In genomic region chr19:7897289-7897688, GRCh38 we compare ENCODE assay signal across 1 cellular context.
TF ChIP-seq lines count a peak whose summit lies in the region.

No MANE protein-coding gene starts in this region.

TF ChIP-seq in HepG2, 621 proteins besides CTCF, POLR2A, EP300 and RAD21 (continued from another document and continues in another):
- TF ChIP-seq ZNF800 (CRISPR knock-in tag; IDR thresholded peaks at IDR 0.05) (0 out of 2 replicates have a peak, but pooled peaks have one; percentile 36), ZNF292 (CRISPR knock-in tag; IDR thresholded peaks at IDR 0.05; ENCODE audit: borderline replicate concordance, low read depth) (no peak), ZNF230 (CRISPR knock-in tag; IDR thresholded peaks at IDR 0.05) (no peak), ZBTB38 (CRISPR knock-in tag; IDR thresholded peaks at IDR 0.05) (peak; percentile 44; the same call in 1 of the 2 replicates), RBM22 (optimal IDR thresholded peaks at IDR 0.05; ENCODE audit: low read length) (no peak), PCBP2 (optimal IDR thresholded peaks at IDR 0.05; ENCODE audit: low read depth, low read length, poor library complexity, severe bottlenecking) (no peak), RXRB (CRISPR knock-in tag; IDR thresholded peaks at IDR 0.05; ENCODE audit: borderline replicate concordance) (peak; percentile 61; the same call in 1 of the 2 replicates), SNAPC2 (CRISPR knock-in tag; IDR thresholded peaks at IDR 0.05) (no peak), SNAPC5 (CRISPR knock-in tag; IDR thresholded peaks at IDR 0.05; ENCODE audit: borderline replicate concordance) (no peak), TBX3 (IDR thresholded peaks at IDR 0.05; ENCODE audit: borderline replicate concordance) (no peak), GATAD1 (CRISPR knock-in tag; IDR thresholded peaks at IDR 0.05) (no peak; the same call in 1 of the 2 replicates), CBX1 (IDR thresholded peaks at IDR 0.05; ENCODE audit: low read depth) (peak; percentile 31), HHEX (CRISPR knock-in tag; IDR thresholded peaks at IDR 0.05) (no peak), NCOA5 (CRISPR knock-in tag; IDR thresholded peaks at IDR 0.05) (no peak), SAFB2 (CRISPR knock-in tag; IDR thresholded peaks at IDR 0.05; ENCODE audit: borderline replicate concordance, low read depth) (no peak), ZNF713 (CRISPR knock-in tag; IDR thresholded peaks at IDR 0.05) (no peak), PHF21A (CRISPR knock-in tag; IDR thresholded peaks at IDR 0.05) (peak; percentile 50; the same call in 1 of the 2 replicates), PHF8 (CRISPR knock-in tag; IDR thresholded peaks at IDR 0.05) (no peak), HDAC2 (CRISPR knock-in tag; IDR thresholded peaks at IDR 0.05) (peak; percentile 52; the same call in 1 of the 2 replicates), ZGPAT (CRISPR knock-in tag; IDR thresholded peaks at IDR 0.05) (peak; percentile 71; the same call in 1 of the 2 replicates), ZNF251 (CRISPR knock-in tag; IDR thresholded peaks at IDR 0.05) (no peak), STAT5B (CRISPR knock-in tag; IDR thresholded peaks at IDR 0.05) (no peak), ASH2L (IDR thresholded peaks at IDR 0.05; ENCODE audit: insufficient read length, low read depth, low read length) (peak; percentile 16), CBX5 (CRISPR knock-in tag; IDR thresholded peaks at IDR 0.05; ENCODE audit: borderline replicate concordance) (no peak), KAT7 (CRISPR knock-in tag; IDR thresholded peaks at IDR 0.05; ENCODE audit: borderline replicate concordance) (0 out of 2 replicates have a peak, but pooled peaks have one; percentile 43), KLF9 (CRISPR knock-in tag; IDR thresholded peaks at IDR 0.05; ENCODE audit: low read depth) (no peak), ZNF672 (CRISPR knock-in tag; IDR thresholded peaks at IDR 0.05) (no peak), ZNF33B (CRISPR knock-in tag; IDR thresholded peaks at IDR 0.05) (no peak; the same call in 1 of the 2 replicates), THAP11 (CRISPR knock-in tag; IDR thresholded peaks at IDR 0.05) (no peak; the same call in 1 of the 2 replicates), ZNF891 (CRISPR knock-in tag; IDR thresholded peaks at IDR 0.05) (no peak), SMYD3 (CRISPR knock-in tag; IDR thresholded peaks at IDR 0.05) (no peak), ZNF136 (CRISPR knock-in tag; IDR thresholded peaks at IDR 0.05; ENCODE audit: low read depth) (no peak), MTA1 (CRISPR knock-in tag; IDR thresholded peaks at IDR 0.05; ENCODE audit: borderline replicate concordance) (no peak), HMGXB4 (CRISPR knock-in tag; IDR thresholded peaks at IDR 0.05; ENCODE audit: borderline replicate concordance in 1 of 2, low read depth in 1 of 2) (no peak), RAD51 (IDR thresholded peaks at IDR 0.05; ENCODE audit: borderline replicate concordance) (no peak), ZNF10 (CRISPR knock-in tag; IDR thresholded peaks at IDR 0.05; ENCODE audit: borderline replicate concordance, low read depth) (no peak), TMF1 (CRISPR knock-in tag; IDR thresholded peaks at IDR 0.05; ENCODE audit: low read depth) (no peak), ZNF317 (CRISPR knock-in tag; IDR thresholded peaks at IDR 0.05) (no peak), ZNF337 (CRISPR knock-in tag; IDR thresholded peaks at IDR 0.05; ENCODE audit: borderline replicate concordance, low read depth) (no peak), ZBTB8A (CRISPR knock-in tag; IDR thresholded peaks at IDR 0.05; ENCODE audit: borderline replicate concordance, low read depth) (no peak), ZSCAN9 (CRISPR knock-in tag; IDR thresholded peaks at IDR 0.05; ENCODE audit: borderline replicate concordance) (no peak)
- TF ChIP-seq, protein P1, sequence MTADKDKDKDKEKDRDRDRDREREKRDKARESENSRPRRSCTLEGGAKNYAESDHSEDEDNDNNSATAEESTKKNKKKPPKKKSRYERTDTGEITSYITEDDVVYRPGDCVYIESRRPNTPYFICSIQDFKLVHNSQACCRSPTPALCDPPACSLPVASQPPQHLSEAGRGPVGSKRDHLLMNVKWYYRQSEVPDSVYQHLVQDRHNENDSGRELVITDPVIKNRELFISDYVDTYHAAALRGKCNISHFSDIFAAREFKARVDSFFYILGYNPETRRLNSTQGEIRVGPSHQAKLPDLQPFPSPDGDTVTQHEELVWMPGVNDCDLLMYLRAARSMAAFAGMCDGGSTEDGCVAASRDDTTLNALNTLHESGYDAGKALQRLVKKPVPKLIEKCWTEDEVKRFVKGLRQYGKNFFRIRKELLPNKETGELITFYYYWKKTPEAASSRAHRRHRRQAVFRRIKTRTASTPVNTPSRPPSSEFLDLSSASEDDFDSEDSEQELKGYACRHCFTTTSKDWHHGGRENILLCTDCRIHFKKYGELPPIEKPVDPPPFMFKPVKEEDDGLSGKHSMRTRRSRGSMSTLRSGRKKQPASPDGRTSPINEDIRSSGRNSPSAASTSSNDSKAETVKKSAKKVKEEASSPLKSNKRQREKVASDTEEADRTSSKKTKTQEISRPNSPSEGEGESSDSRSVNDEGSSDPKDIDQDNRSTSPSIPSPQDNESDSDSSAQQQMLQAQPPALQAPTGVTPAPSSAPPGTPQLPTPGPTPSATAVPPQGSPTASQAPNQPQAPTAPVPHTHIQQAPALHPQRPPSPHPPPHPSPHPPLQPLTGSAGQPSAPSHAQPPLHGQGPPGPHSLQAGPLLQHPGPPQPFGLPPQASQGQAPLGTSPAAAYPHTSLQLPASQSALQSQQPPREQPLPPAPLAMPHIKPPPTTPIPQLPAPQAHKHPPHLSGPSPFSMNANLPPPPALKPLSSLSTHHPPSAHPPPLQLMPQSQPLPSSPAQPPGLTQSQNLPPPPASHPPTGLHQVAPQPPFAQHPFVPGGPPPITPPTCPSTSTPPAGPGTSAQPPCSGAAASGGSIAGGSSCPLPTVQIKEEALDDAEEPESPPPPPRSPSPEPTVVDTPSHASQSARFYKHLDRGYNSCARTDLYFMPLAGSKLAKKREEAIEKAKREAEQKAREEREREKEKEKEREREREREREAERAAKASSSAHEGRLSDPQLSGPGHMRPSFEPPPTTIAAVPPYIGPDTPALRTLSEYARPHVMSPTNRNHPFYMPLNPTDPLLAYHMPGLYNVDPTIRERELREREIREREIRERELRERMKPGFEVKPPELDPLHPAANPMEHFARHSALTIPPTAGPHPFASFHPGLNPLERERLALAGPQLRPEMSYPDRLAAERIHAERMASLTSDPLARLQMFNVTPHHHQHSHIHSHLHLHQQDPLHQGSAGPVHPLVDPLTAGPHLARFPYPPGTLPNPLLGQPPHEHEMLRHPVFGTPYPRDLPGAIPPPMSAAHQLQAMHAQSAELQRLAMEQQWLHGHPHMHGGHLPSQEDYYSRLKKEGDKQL (CRISPR knock-in tag; IDR thresholded peaks at IDR 0.05; ENCODE audit: low read depth) = no peak
- TF ChIP-seq, protein P2, sequence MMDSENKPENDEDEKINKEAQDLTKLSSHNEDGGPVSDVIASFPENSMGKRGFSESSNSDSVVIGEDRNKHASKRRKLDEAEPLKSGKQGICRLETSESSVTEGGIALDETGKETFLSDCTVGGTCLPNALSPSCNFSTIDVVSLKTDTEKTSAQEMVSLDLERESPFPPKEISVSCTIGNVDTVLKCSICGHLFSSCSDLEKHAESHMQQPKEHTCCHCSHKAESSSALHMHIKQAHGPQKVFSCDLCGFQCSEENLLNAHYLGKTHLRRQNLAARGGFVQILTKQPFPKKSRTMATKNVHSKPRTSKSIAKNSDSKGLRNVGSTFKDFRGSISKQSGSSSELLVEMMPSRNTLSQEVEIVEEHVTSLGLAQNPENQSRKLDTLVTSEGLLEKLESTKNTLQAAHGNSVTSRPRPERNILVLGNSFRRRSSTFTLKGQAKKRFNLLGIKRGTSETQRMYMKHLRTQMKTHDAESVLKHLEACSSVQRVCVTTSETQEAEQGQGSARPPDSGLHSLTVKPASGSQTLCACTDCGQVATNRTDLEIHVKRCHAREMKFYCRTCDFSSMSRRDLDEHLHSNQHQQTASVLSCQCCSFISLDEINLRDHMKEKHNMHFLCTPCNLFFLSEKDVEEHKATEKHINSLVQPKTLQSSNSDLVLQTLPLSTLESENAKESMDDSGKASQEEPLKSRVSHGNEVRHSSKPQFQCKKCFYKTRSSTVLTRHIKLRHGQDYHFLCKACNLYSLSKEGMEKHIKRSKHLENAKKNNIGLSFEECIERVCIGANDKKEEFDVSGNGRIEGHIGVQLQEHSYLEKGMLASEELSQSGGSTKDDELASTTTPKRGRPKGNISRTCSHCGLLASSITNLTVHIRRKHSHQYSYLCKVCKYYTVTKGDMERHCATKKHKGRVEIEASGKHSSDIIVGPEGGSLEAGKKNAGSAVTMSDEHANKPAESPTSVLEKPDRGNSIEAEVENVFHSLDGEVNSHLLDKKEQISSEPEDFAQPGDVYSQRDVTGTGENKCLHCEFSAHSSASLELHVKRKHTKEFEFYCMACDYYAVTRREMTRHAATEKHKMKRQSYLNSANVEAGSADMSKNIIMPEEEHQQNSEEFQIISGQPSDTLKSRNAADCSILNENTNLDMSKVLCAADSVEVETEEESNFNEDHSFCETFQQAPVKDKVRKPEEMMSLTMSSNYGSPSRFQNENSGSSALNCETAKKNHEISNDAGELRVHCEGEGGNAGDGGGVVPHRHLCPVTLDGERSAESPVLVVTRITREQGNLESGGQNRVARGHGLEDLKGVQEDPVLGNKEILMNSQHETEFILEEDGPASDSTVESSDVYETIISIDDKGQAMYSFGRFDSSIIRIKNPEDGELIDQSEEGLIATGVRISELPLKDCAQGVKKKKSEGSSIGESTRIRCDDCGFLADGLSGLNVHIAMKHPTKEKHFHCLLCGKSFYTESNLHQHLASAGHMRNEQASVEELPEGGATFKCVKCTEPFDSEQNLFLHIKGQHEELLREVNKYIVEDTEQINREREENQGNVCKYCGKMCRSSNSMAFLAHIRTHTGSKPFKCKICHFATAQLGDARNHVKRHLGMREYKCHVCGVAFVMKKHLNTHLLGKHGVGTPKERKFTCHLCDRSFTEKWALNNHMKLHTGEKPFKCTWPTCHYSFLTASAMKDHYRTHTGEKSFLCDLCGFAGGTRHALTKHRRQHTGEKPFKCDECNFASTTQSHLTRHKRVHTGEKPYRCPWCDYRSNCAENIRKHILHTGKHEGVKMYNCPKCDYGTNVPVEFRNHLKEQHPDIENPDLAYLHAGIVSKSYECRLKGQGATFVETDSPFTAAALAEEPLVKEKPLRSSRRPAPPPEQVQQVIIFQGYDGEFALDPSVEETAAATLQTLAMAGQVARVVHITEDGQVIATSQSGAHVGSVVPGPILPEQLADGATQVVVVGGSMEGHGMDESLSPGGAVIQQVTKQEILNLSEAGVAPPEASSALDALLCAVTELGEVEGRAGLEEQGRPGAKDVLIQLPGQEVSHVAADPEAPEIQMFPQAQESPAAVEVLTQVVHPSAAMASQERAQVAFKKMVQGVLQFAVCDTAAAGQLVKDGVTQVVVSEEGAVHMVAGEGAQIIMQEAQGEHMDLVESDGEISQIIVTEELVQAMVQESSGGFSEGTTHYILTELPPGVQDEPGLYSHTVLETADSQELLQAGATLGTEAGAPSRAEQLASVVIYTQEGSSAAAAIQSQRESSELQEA (CRISPR knock-in tag; IDR thresholded peaks at IDR 0.05; ENCODE audit: not compliant biosample characterization) = no peak
- TF ChIP-seq, protein P3, sequence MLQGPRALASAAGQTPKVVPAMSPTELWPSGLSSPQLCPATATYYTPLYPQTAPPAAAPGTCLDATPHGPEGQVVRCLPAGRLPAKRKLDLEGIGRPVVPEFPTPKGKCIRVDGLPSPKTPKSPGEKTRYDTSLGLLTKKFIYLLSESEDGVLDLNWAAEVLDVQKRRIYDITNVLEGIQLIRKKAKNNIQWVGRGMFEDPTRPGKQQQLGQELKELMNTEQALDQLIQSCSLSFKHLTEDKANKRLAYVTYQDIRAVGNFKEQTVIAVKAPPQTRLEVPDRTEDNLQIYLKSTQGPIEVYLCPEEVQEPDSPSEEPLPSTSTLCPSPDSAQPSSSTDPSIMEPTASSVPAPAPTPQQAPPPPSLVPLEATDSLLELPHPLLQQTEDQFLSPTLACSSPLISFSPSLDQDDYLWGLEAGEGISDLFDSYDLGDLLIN (CRISPR knock-in tag; IDR thresholded peaks at IDR 0.05; ENCODE audit: borderline replicate concordance) = no peak
